10 cellular contexts compared by ENCODE assay signal in genomic region chr19:1072371-1073015, GRCh38. TPM values are rescaled to one million over a fixed set of nuclear protein-coding genes. Genes with fewer than 3 reads are reported as not detected.
DNase-seq lines count a peak whose midpoint lies in the region; TF ChIP-seq lines count a peak whose summit lies in the region.
"Had no signal": no experiment of that assay in that cellular context is flagged by ENCODE, and none has a peak within 500 bp of the region (broad histone marks: within the 10 kb centered on the region; RNA-seq: fewer than 3 reads in every experiment).

No MANE protein-coding gene starts in this region.

- no peak for DNase-seq in activated CD4-positive, alpha-beta T cell treated with anti-CD3 and anti-CD28 coated beads, Interleukin-2, amount 10 ng/mL, durations not matched to agents 24 days and 14 days
- DNase-seq in activated CD4-positive, alpha-beta T cell treated with anti-CD3 and anti-CD28 coated beads, Interleukin-2, amount 50 U/mL, for 4 hours = no peak
- DNase-seq in neural crest cell (ENCODE audit: low read depth, low spot score) (no peak), HPDE6-E6E7 (ENCODE audit: extremely low spot score) (no peak)
- DNase-seq: activated CD4-positive, alpha-beta T cell treated with anti-CD3 and anti-CD28 coated beads, Interleukin-2, amount 50 U/mL, for 1 hour; EL; erythroblast; NCI-H69; stimulated activated CD4-positive, alpha-beta T cell treated with anti-CD3 and anti-CD28 coated beads, Interleukin-12 subunit alpha, Interleukin-12 subunit beta, amount 100 ng/mL, for 4 hours had no signal

- TF ChIP-seq CTCF in neural crest cell (conservative IDR thresholded peaks at IDR 0.05) = no peak

- intact Hi-C loops in activated CD4-positive, alpha-beta T cell treated with anti-CD3 and anti-CD28 coated beads, Interleukin-2, amount 10 ng/mL, durations not matched to agents 24 days and 14 days (cut with micrococcal nuclease) = no loop called here

- peaks cover 58% of the 10 kb centered on the region for H3K36me3 Mint-ChIP-seq in activated CD4-positive, alpha-beta T cell treated with anti-CD3 and anti-CD28 coated beads, Interleukin-2, amount 10 ng/mL, durations not matched to agents 24 days and 14 days (ENCODE audit: low read depth)
- no peaks in the 10 kb centered on the region for H3K36me3 Mint-ChIP-seq in neural crest cell (ENCODE audit: low read depth)
- H3K36me3 Mint-ChIP-seq: brain had no signal

- H3K27ac Mint-ChIP-seq in activated CD4-positive, alpha-beta T cell treated with anti-CD3 and anti-CD28 coated beads, Interleukin-2, amount 10 ng/mL, durations not matched to agents 24 days and 14 days = peak overlapping the region; percentile 86
- H3K27ac Mint-ChIP-seq in neural crest cell (ENCODE audit: unreplicated experiment) = no peak overlapping the region
- H3K27ac Mint-ChIP-seq: brain had no signal

- H3K9me3 Mint-ChIP-seq in activated CD4-positive, alpha-beta T cell treated with anti-CD3 and anti-CD28 coated beads, Interleukin-2, amount 10 ng/mL, durations not matched to agents 24 days and 14 days = no peaks in the 10 kb centered on the region
- H3K9me3 Mint-ChIP-seq in neural crest cell = no peaks in the 10 kb centered on the region

- H3K27me3 Mint-ChIP-seq in activated CD4-positive, alpha-beta T cell treated with anti-CD3 and anti-CD28 coated beads, Interleukin-2, amount 10 ng/mL, durations not matched to agents 24 days and 14 days = peaks cover 2% of the 10 kb centered on the region
- peaks cover 56% of the 10 kb centered on the region for H3K27me3 Mint-ChIP-seq in neural crest cell (ENCODE audit: low read depth)

- peaks cover 43% of the 10 kb centered on the region for H3K4me1 Mint-ChIP-seq in activated CD4-positive, alpha-beta T cell treated with anti-CD3 and anti-CD28 coated beads, Interleukin-2, amount 10 ng/mL, durations not matched to agents 24 days and 14 days
- peaks cover 9% of the 10 kb centered on the region for H3K4me1 Mint-ChIP-seq in neural crest cell

- peak overlapping the region; percentile 79 for H3K4me3 Mint-ChIP-seq in activated CD4-positive, alpha-beta T cell treated with anti-CD3 and anti-CD28 coated beads, Interleukin-2, amount 10 ng/mL, durations not matched to agents 24 days and 14 days
- peak overlapping the region; percentile 36 for H3K4me3 Mint-ChIP-seq in neural crest cell

RNA-seq across cellular contexts. Expression of gene ARHGAP45, which starts 5.5 kb away (rescaled TPM):
- 176 and 183 TPM in 2 replicates for total RNA-seq in activated CD4-positive, alpha-beta T cell treated with anti-CD3 and anti-CD28 coated beads, Interleukin-2, amount 10 ng/mL, durations not matched to agents 24 days and 14 days
- 1.6 and 1.7 TPM in 2 replicates for total RNA-seq in neural crest cell

RNA-seq across cellular contexts. Expression of gene POLR2E, which starts 22.7 kb away (rescaled TPM):
- total RNA-seq in activated CD4-positive, alpha-beta T cell treated with anti-CD3 and anti-CD28 coated beads, Interleukin-2, amount 10 ng/mL, durations not matched to agents 24 days and 14 days = 273 and 274 TPM in 2 replicates
- 256 and 257 TPM in 2 replicates for total RNA-seq in neural crest cell

RNA-seq across cellular contexts. Expression of gene GPX4, which starts 31.3 kb away (rescaled TPM):
- total RNA-seq in activated CD4-positive, alpha-beta T cell treated with anti-CD3 and anti-CD28 coated beads, Interleukin-2, amount 10 ng/mL, durations not matched to agents 24 days and 14 days = 225 and 239 TPM in 2 replicates
- 300 and 313 TPM in 2 replicates for total RNA-seq in neural crest cell

RNA-seq across cellular contexts. Expression of gene ABCA7, which starts 32.6 kb away (rescaled TPM):
- 15.8 TPM in 2 replicates for total RNA-seq in activated CD4-positive, alpha-beta T cell treated with anti-CD3 and anti-CD28 coated beads, Interleukin-2, amount 10 ng/mL, durations not matched to agents 24 days and 14 days
- 12.8 and 16.3 TPM in 2 replicates for total RNA-seq in neural crest cell

RNA-seq across cellular contexts. Expression of gene CNN2, which starts 46.1 kb away (rescaled TPM):
- total RNA-seq in activated CD4-positive, alpha-beta T cell treated with anti-CD3 and anti-CD28 coated beads, Interleukin-2, amount 10 ng/mL, durations not matched to agents 24 days and 14 days = 112 TPM in 2 replicates
- 140 and 141 TPM in 2 replicates for total RNA-seq in neural crest cell

Comparison
In these comparisons a context has a peak if more than half of its experiments do, and no peak if none do; other contexts are left out.
1. RNA of gene ARHGAP45, which starts 5.5 kb away (total RNA-seq): 176 to 183 TPM in activated CD4-positive, alpha-beta T cell treated with anti-CD3 and anti-CD28 coated beads, Interleukin-2, amount 10 ng/mL, durations not matched to agents 24 days and 14 days; 1.6 to 1.7 TPM in neural crest cell; every median in the first group is over 10 times any median in the second.